Comparison of ENCODE assay signal across 19 cellular contexts in the genomic region with DNA sequence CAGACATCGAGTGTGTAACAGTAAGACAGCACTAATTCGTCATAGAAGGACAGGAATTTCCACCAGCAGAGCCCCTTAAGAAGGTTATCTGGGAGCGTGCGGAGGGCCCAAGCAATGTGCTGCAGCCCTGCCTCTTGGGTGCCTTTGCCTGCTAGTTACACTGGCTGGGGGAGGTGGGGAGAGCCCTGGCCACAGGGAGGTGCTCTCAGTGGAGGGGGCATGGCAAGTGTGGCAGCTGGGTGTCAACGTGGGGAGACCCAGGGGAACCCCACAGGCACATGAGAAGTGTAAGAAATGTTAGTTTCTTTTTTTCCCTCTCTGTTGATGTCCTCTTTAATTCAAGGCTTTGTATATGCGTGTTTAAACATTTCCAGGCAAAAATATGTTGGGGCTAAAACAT. TPM values are rescaled to one million over a fixed set of nuclear protein-coding genes. Genes with fewer than 3 reads are reported as not detected.
DNase-seq lines count a peak whose midpoint lies in the region; ATAC-seq, FAIRE-seq and TF ChIP-seq lines count a peak whose summit lies in the region.
"Had no signal": no experiment of that assay in that cellular context is flagged by ENCODE, and none has a peak within 500 bp of the region (broad histone marks: within the 10 kb centered on the region; RNA-seq: fewer than 3 reads in every experiment).

No MANE protein-coding gene starts in this region.

- H3K79me2 ChIP-seq in GM12878 (ENCODE audit: control insufficient read depth, insufficient read depth, low read length): no peaks in the 10 kb centered on the region
- H3K79me2 ChIP-seq in smooth muscle cell (ENCODE audit: low read depth): no peaks in the 10 kb centered on the region

- in situ Hi-C loops in GM12878 (cut with MboI): loop anchor here (10.0 kb wide), 1 partner anchor 399 kb away; no protein-coding TSS in a partner anchor
- in situ Hi-C loops in brain microvascular endothelial cell (cut with HindIII; ENCODE audit: low pct_ligation_motif_present, low sequenced_read_pairs): no loop called here

- peaks cover 8% of the 10 kb centered on the region for H3K27me3 Mint-ChIP-seq in activated T-cell treated with anti-CD3 and anti-CD28 coated beads, Interleukin-2, amount 50 U/mL, for 72 hours (ENCODE audit: low read depth)
- peaks cover 8% of the 10 kb centered on the region for H3K27me3 Mint-ChIP-seq in nephron progenitor cell (ENCODE audit: low read depth, poor library complexity)

- H2BK15ac ChIP-seq in neuronal stem cell (ENCODE audit: low read length): no peak overlapping the region

- H3K36me3 ChIP-seq in GM12878 (ENCODE audit: control insufficient read depth in 2 of 2, insufficient read depth in 2 of 2, low read length in 1 of 2) (no peaks in the 10 kb centered on the region), neuronal stem cell (replicated peaks in 1 of 2; ENCODE audit: control insufficient read depth in 2 of 2, insufficient read depth in 2 of 2, low read length in 2 of 2) (no peaks in the 10 kb centered on the region), brain microvascular endothelial cell (replicated peaks) (no peaks in the 10 kb centered on the region), smooth muscle cell (ENCODE audit: low read depth) (no peaks in the 10 kb centered on the region)
- H3K36me3 ChIP-seq: BLaER1 had no signal

- no peak overlapping the region for H4K91ac ChIP-seq in neuronal stem cell (ENCODE audit: low read depth, low read length, poor library complexity)

- H3K79me1 ChIP-seq in neuronal stem cell (ENCODE audit: low read depth, low read length): no peaks in the 10 kb centered on the region

- no peak for TF ChIP-seq EP300 in GM12878 (IDR thresholded peaks at IDR 0.05; ENCODE audit: borderline replicate concordance in 1 of 2, control insufficient read depth in 1 of 2, low read depth in 2 of 2, low read length in 2 of 2)

- peak overlapping the region in 1 of 2 donors; percentile 21 for H3K4me3 Mint-ChIP-seq in activated T-cell treated with anti-CD3 and anti-CD28 coated beads, Interleukin-2, amount 50 U/mL, for 72 hours
- no peak overlapping the region for H3K4me3 Mint-ChIP-seq in nephron progenitor cell
- H3K4me3 Mint-ChIP-seq: CD4-positive, CD25-positive, alpha-beta regulatory T cell; H9 had no signal

- CTCF ChIA-PET in GM12878 (lab: Yijun Ruan, JAX): interaction anchor here (1.0 kb wide), 2 partner anchors 19 to 102 kb away, joined by 3 read pairs; no protein-coding TSS in a partner anchor

- no peak overlapping the region for H3K27ac Mint-ChIP-seq in activated T-cell treated with anti-CD3 and anti-CD28 coated beads, Interleukin-2, amount 50 U/mL, for 72 hours
- H3K27ac Mint-ChIP-seq in nephron progenitor cell: no peak overlapping the region
- H3K27ac Mint-ChIP-seq: CD4-positive, CD25-positive, alpha-beta regulatory T cell; H9 had no signal

- H3K4me3 ChIP-seq in GM12878: no peak overlapping the region
- no peak overlapping the region for H3K4me3 ChIP-seq in neuronal stem cell (ENCODE audit: low read length in 2 of 2)
- no peak overlapping the region for H3K4me3 ChIP-seq in brain microvascular endothelial cell (ENCODE audit: low read depth, low read length)
- H3K4me3 ChIP-seq in smooth muscle cell: no peak overlapping the region
- H3K4me3 ChIP-seq: BLaER1 had no signal

- H3K9me3 ChIP-seq in GM12878 (replicated peaks; ENCODE audit: control insufficient read depth, insufficient read depth, low read length) (no peaks in the 10 kb centered on the region), neuronal stem cell (replicated peaks in 1 of 2; ENCODE audit: control insufficient read depth in 2 of 2, insufficient read depth in 1 of 2, low read depth in 1 of 2, low read length in 2 of 2) (peaks cover 0 to 3% of the 10 kb centered on the region in 2 donors), smooth muscle cell (replicated peaks; ENCODE audit: low read depth) (no peaks in the 10 kb centered on the region)

- intact Hi-C loops in GM12878 (cut with micrococcal nuclease; ENCODE audit: unreplicated experiment): no loop called here

- H2AFZ ChIP-seq in GM12878 (ENCODE audit: control insufficient read depth, low read depth, low read length): no peak overlapping the region
- H2AFZ ChIP-seq in neuronal stem cell (ENCODE audit: low read length): no peak overlapping the region
- no peak overlapping the region for H2AFZ ChIP-seq in smooth muscle cell (ENCODE audit: low read depth)

- peaks cover 8% of the 10 kb centered on the region for H3K4me1 Mint-ChIP-seq in activated T-cell treated with anti-CD3 and anti-CD28 coated beads, Interleukin-2, amount 50 U/mL, for 72 hours (ENCODE audit: low read depth)
- H3K4me1 Mint-ChIP-seq in nephron progenitor cell: peaks cover 4% of the 10 kb centered on the region
- H3K4me1 Mint-ChIP-seq: H9 had no signal

- H3K4me2 ChIP-seq in GM12878 (ENCODE audit: control insufficient read depth, insufficient read depth) (no peak overlapping the region), neuronal stem cell (ENCODE audit: insufficient read depth, low read length, poor library complexity, severe bottlenecking) (no peak overlapping the region), smooth muscle cell (no peak overlapping the region)
- H3K4me2 ChIP-seq: BLaER1 had no signal

- no peak overlapping the region for H2BK5ac ChIP-seq in neuronal stem cell (ENCODE audit: low read length)

- H2BK12ac ChIP-seq in neuronal stem cell (ENCODE audit: low read length): no peak overlapping the region

- peak overlapping the region; percentile 55 for H3K18ac ChIP-seq in neuronal stem cell (ENCODE audit: low read length)

- no peak overlapping the region for H4K8ac ChIP-seq in neuronal stem cell (ENCODE audit: low read depth, low read length)

- peak; percentile 58 to 60 for ATAC-seq in activated T-cell treated with anti-CD3 and anti-CD28 coated beads, Interleukin-2, amount 50 U/mL, for 72 hours (replicated peaks in 1 of 2)
- ATAC-seq in GM18868 (IDR thresholded peaks at IDR 0.05; ENCODE audit: unreplicated experiment) (peak; percentile 81), GM12878 (peak; percentile 80)

- H3K14ac ChIP-seq in neuronal stem cell (ENCODE audit: low read length): no peak overlapping the region

- 23% methylated on average over 6 of the region's 6 CpGs for WGBS in GM12878 (ENCODE audit: insufficient coverage, insufficient replicate concordance, low lambda C conversion rate, missing lambda C conversion rate)
- no CpG with 5 or more reads among the region's 6 CpGs for WGBS in neuronal stem cell (ENCODE audit: extremely low coverage in 2 of 2, insufficient read length in 2 of 2, insufficient replicate concordance in 1 of 2), 2 donors
- 79% methylated on average over 6 of the region's 6 CpGs for WGBS in smooth muscle cell (ENCODE audit: low lambda C conversion rate)

- no peak overlapping the region for H2AK5ac ChIP-seq in neuronal stem cell (ENCODE audit: low read depth, low read length)

- H3K4ac ChIP-seq in neuronal stem cell (ENCODE audit: low read length): no peak overlapping the region

- H3K23ac ChIP-seq in neuronal stem cell (ENCODE audit: low read depth, low read length, poor library complexity): no peak overlapping the region

- POLR2A ChIA-PET in GM12878 (lab: Charles Lee): interaction anchor here (1.2 kb wide), 1 partner anchor 16 kb away, joined by 3 read pairs; no protein-coding TSS in a partner anchor

- RAD21 ChIA-PET in GM12878 (lab: Charles Lee; ENCODE audit: unreplicated experiment): interaction anchor here (1.5 kb wide), 1 partner anchor 153 kb away, joined by 4 read pairs; no protein-coding TSS in a partner anchor

- H4K20me1 ChIP-seq in GM12878 (ENCODE audit: control insufficient read depth, insufficient read depth) (no peaks in the 10 kb centered on the region), smooth muscle cell (ENCODE audit: low read depth) (no peaks in the 10 kb centered on the region)
- H4K20me1 ChIP-seq: BLaER1 had no signal

- TF ChIP-seq RAD21 in GM12878 (IDR thresholded peaks at IDR 0.05; ENCODE audit: insufficient read depth, low read depth, low read length): no peak

- no peak for FAIRE-seq in GM12878 (lab: Jason Lieb, UNC)
- FAIRE-seq: GM12891, GM19239 had no signal

- TF ChIP-seq POLR2A in GM12878 (IDR thresholded peaks at IDR 0.05; ENCODE audit: low read depth, low read length): no peak

- BruUV-seq in GM12878 (replicated peaks; lab: Mats Ljungman, UMichigan): no TSS peak

- DNase-seq in activated T-cell treated with anti-CD3 and anti-CD28 coated beads, Interleukin-2, amount 50 U/mL, for 72 hours: peak; percentile 16 to 18
- DNase-seq in activated T-cell treated with anti-CD3 and anti-CD28 coated beads for 4 hours (no peak), GM12878 (ENCODE audit: low read depth, low spot score) (no peak), neuronal stem cell (ENCODE audit: low spot score) (no peak), brain microvascular endothelial cell (no peak), smooth muscle cell (lab: John Stamatoyannopoulos, UW; ENCODE audit: unreplicated experiment) (no peak), nephron progenitor cell (no peak)
- DNase-seq: 8988T; AML-193; CD4-positive, CD25-positive, alpha-beta regulatory T cell; DMS53; GF-D8; GOT3; H9 had no signal

- H3K27me3 ChIP-seq in GM12878 (replicated peaks in 1 of 2; ENCODE audit: control insufficient read depth in 2 of 2, insufficient read depth in 2 of 2, low read length in 1 of 2) (no peaks in the 10 kb centered on the region), neuronal stem cell (ENCODE audit: control insufficient read depth in 3 of 3, insufficient read depth in 3 of 3, low read depth in 1 of 3, low read length in 3 of 3) (peaks cover 0 to 2% (median 0%) of the 10 kb centered on the region in 3 experiments), brain microvascular endothelial cell (replicated peaks) (no peaks in the 10 kb centered on the region), smooth muscle cell (ENCODE audit: low read depth) (no peaks in the 10 kb centered on the region)
- H3K27me3 ChIP-seq: BLaER1 had no signal

- TF ChIP-seq CTCF in GM12878 (IDR thresholded peaks at IDR 0.05 in 2 of 3, conservative IDR thresholded peaks at IDR 0.05 in 1 of 3; ENCODE audit: control insufficient read depth in 2 of 3, extremely low read depth in 1 of 3, insufficient read depth in 1 of 3, low read depth in 3 of 3, low read length in 3 of 3) (no peak), brain microvascular endothelial cell (IDR thresholded peaks at IDR 0.05; ENCODE audit: low read depth, low read length, missing control alignments) (no peak), smooth muscle cell (IDR thresholded peaks at IDR 0.05; ENCODE audit: borderline replicate concordance, insufficient read depth, poor library complexity, severe bottlenecking) (no peak), nephron progenitor cell (IDR thresholded peaks at IDR 0.05) (no peak)

- SMC1A ChIA-PET in GM12878 (lab: Charles Lee; ENCODE audit: uncharacterized antibody, unreplicated experiment): no interaction called here

- no peaks in the 10 kb centered on the region for H3K4me1 ChIP-seq in GM12878 (ENCODE audit: control insufficient read depth, insufficient read depth, low read length)
- H3K4me1 ChIP-seq in neuronal stem cell (ENCODE audit: control insufficient read depth in 2 of 2, insufficient read depth in 1 of 2, low read depth in 1 of 2, low read length in 2 of 2): no peaks in the 10 kb centered on the region
- H3K4me1 ChIP-seq in smooth muscle cell (ENCODE audit: low read depth): no peaks in the 10 kb centered on the region
- H3K4me1 ChIP-seq: BLaER1 had no signal

- H3K9me3 Mint-ChIP-seq in activated T-cell treated with anti-CD3 and anti-CD28 coated beads, Interleukin-2, amount 50 U/mL, for 72 hours: peaks cover 2 to 7% of the 10 kb centered on the region in 2 donors
- H3K9me3 Mint-ChIP-seq in nephron progenitor cell: peaks cover 26% of the 10 kb centered on the region

- H3F3A ChIP-seq in smooth muscle cell (ENCODE audit: low read depth): no peaks in the 10 kb centered on the region

- H3K9ac ChIP-seq in GM12878 (ENCODE audit: control insufficient read depth, insufficient read depth, low read length): no peak overlapping the region
- no peak overlapping the region for H3K9ac ChIP-seq in neuronal stem cell (ENCODE audit: low read depth, low read length, poor library complexity)
- no peak overlapping the region for H3K9ac ChIP-seq in smooth muscle cell (ENCODE audit: low read depth)
- H3K9ac ChIP-seq: BLaER1 had no signal

- no peak overlapping the region for H2BK120ac ChIP-seq in neuronal stem cell (ENCODE audit: low read depth, low read length)

- peaks cover 2% of the 10 kb centered on the region in 2 donors for H3K36me3 Mint-ChIP-seq in activated T-cell treated with anti-CD3 and anti-CD28 coated beads, Interleukin-2, amount 50 U/mL, for 72 hours (ENCODE audit: insufficient read depth in 2 of 2)
- H3K36me3 Mint-ChIP-seq in nephron progenitor cell (ENCODE audit: low read depth): peaks cover 5% of the 10 kb centered on the region
- H3K36me3 Mint-ChIP-seq: CD4-positive, CD25-positive, alpha-beta regulatory T cell had no signal

- H3K27ac ChIP-seq in GM12878 (ENCODE audit: control insufficient read depth, insufficient read depth): no peak overlapping the region
- H3K27ac ChIP-seq in neuronal stem cell (replicated peaks; ENCODE audit: low read length): no peak overlapping the region
- H3K27ac ChIP-seq in brain microvascular endothelial cell: no peak overlapping the region
- no peak overlapping the region for H3K27ac ChIP-seq in smooth muscle cell (ENCODE audit: low read depth)
- H3K27ac ChIP-seq: BLaER1, HL-60 had no signal

RNA-seq across cellular contexts. Expression of gene TMTC4, which starts 50.9 kb away (rescaled TPM):
- 10 to 100 TPM; 16.1 to 18.1 TPM for total RNA-seq in activated T-cell treated with anti-CD3 and anti-CD28 coated beads, Interleukin-2, amount 50 U/mL, for 72 hours
- 63.3 and 72.4 TPM in 2 replicates for total RNA-seq in GM12878 (2013; cell fraction: nucleolus; rRNA removed)
- total RNA-seq in GM12878 (2014; rRNA removed) (19.0 and 24.7 TPM in 2 replicates), GM12878 (2014; rRNA removed; fragmentation: Illumina TruSeq; extraction: Trizol) (15.7 and 17.5 TPM in 2 replicates), GM12878 (2021) (20.7 and 21.8 TPM in 2 replicates), smooth muscle cell (7.4 and 8.7 TPM in 2 replicates)
- polyA plus RNA-seq in GM12878 (2011; ENCODE audit: low read depth): 4.9 TPM
- polyA plus RNA-seq in GM12878 (2011; rRNA removed) (17.0 and 17.8 TPM in 2 replicates), GM12878 (2014; fragmentation: Illumina TruSeq; extraction: Trizol) (13.3 and 14.8 TPM in 2 replicates), GM12878 (2014; fragmentation: Nextera tagmentation; extraction: Ambion mirVana) (1 to 10 TPM; 3.3 to 4.7 TPM), GM12878 (2014; rRNA removed) (19.3 and 24.6 TPM in 2 replicates), GM12878 (2016; fragmentation: Nextera tagmentation; extraction: Ambion mirVana) (10 to 100 TPM; 12.3 to 13.3 TPM), smooth muscle cell (6.6 and 6.7 TPM in 2 replicates)
- 18.8 and 22.0 TPM in 2 replicates for polyA plus RNA-seq in GM12878 (2011; cell fraction: cytosol; rRNA removed)
- 47.4 and 53.0 TPM in 2 replicates for polyA plus RNA-seq in GM12878 (2011; cell fraction: nucleus; rRNA removed)
- 5.6 and 6.4 TPM in 2 replicates for polyA plus RNA-seq in GM12878 (2012)
- 24.1 and 32.9 TPM in 2 replicates for polyA minus RNA-seq in GM12878 (2011; rRNA and poly(A)+ RNA removed)
- 6.9 and 9.4 TPM in 2 replicates for polyA minus RNA-seq in GM12878 (2011; cell fraction: cytosol; rRNA and poly(A)+ RNA removed)
- 28.3 and 41.2 TPM in 2 replicates for polyA minus RNA-seq in GM12878 (2011; cell fraction: nucleus; rRNA and poly(A)+ RNA removed)
- 36.5 TPM for polyA plus RNA-seq in neuronal stem cell (2013, experiment 1 of 2)
- polyA plus RNA-seq in neuronal stem cell (2013, experiment 2 of 2): 36.3 TPM

Comparison
In these comparisons a context has a peak if more than half of its experiments do, and no peak if none do; other contexts are left out.
1. DNase-seq: peak in activated T-cell treated with anti-CD3 and anti-CD28 coated beads, Interleukin-2, amount 50 U/mL, for 72 hours (2 of 2); none in activated T-cell treated with anti-CD3 and anti-CD28 coated beads for 4 hours (single experiment), GM12878 (single experiment), neuronal stem cell (single experiment), brain microvascular endothelial cell (single experiment), smooth muscle cell (single experiment) and nephron progenitor cell (single experiment).
2. Peak in every context shown above with its lines, with median percentiles within 50 percentile points of each other: ATAC-seq.